ENCODE assay signal across 20 cellular contexts in genomic region chr12:114984641-114985041, GRCh38.
"Had no signal": no experiment of that assay in that cellular context is flagged by ENCODE, and none has a peak within 500 bp of the region (broad histone marks: within the 10 kb centered on the region; RNA-seq: fewer than 3 reads in every experiment).

No MANE protein-coding gene starts in this region.

- DNase-seq: cortex of kidney; dorsolateral prefrontal cortex; effector CD8-positive, alpha-beta T cell; foreskin keratinocyte; left colon; mammary epithelial cell; occipital lobe; pancreas; small intestine; stimulated activated CD4-positive, alpha-beta T cell treated with anti-CD3 and anti-CD28 coated beads, Interleukin-4, amount 100 ng/mL, for 1 hour; stimulated activated CD8-positive, alpha-beta memory T cell treated with anti-CD3 and anti-CD28 coated beads, Interleukin-4, amount 100 ng/mL, for 48 hours; stimulated activated naive CD8-positive, alpha-beta T cell treated with anti-CD3 and anti-CD28 coated beads, Interleukin-15, Interleukin-2, amounts not matched to agents 100 U/mL and 50 U/mL, for 24 hours; thyroid gland had no signal

- H3K4me3 Mint-ChIP-seq: natural killer cell treated with Interleukin-12 subunit alpha and Interleukin-12 subunit beta and Interleukin-15 and Interleukin-18, amount 100 ng/mL, for 72 hours; stimulated activated effector memory CD8-positive, alpha-beta T cell treated with anti-CD3 and anti-CD28 coated beads, Interleukin-12 subunit alpha, Interleukin-12 subunit beta, amount 100 ng/mL, for 72 hours; type B pancreatic cell had no signal

- H3K36me3 ChIP-seq: pancreas, suprapubic skin, thyroid gland had no signal

- H3K9me3 ChIP-seq: pancreas, suprapubic skin, thyroid gland had no signal

- H3K4me3 ChIP-seq: dorsolateral prefrontal cortex, pancreas, suprapubic skin, thyroid gland had no signal

- H3K4me1 Mint-ChIP-seq: stimulated activated effector memory CD8-positive, alpha-beta T cell treated with anti-CD3 and anti-CD28 coated beads, Interleukin-12 subunit alpha, Interleukin-12 subunit beta, amount 100 ng/mL, for 72 hours had no signal

- H3K27ac ChIP-seq: dorsolateral prefrontal cortex, foreskin keratinocyte, pancreas, suprapubic skin, thyroid gland had no signal

- H3K27me3 ChIP-seq: foreskin keratinocyte, pancreas, suprapubic skin, thyroid gland had no signal

- H3K36me3 Mint-ChIP-seq: natural killer cell treated with Interleukin-12 subunit alpha and Interleukin-12 subunit beta and Interleukin-15 and Interleukin-18, amount 100 ng/mL, for 72 hours; stimulated activated effector memory CD8-positive, alpha-beta T cell treated with anti-CD3 and anti-CD28 coated beads, Interleukin-12 subunit alpha, Interleukin-12 subunit beta, amount 100 ng/mL, for 72 hours; type B pancreatic cell had no signal

- H3K27me3 Mint-ChIP-seq: natural killer cell treated with Interleukin-12 subunit alpha and Interleukin-12 subunit beta and Interleukin-15 and Interleukin-18, amount 100 ng/mL, for 72 hours had no signal

- H3K4me1 ChIP-seq: foreskin keratinocyte, pancreas, suprapubic skin, thyroid gland had no signal

- H3K27ac Mint-ChIP-seq: natural killer cell treated with Interleukin-12 subunit alpha and Interleukin-12 subunit beta and Interleukin-15 and Interleukin-18, amount 100 ng/mL, for 72 hours; progenitor cell of endocrine pancreas; stimulated activated effector memory CD8-positive, alpha-beta T cell treated with anti-CD3 and anti-CD28 coated beads, Interleukin-12 subunit alpha, Interleukin-12 subunit beta, amount 100 ng/mL, for 72 hours; type B pancreatic cell had no signal

- ATAC-seq: esophagus mucosa; foreskin keratinocyte; left colon; natural killer cell treated with Interleukin-12 subunit alpha and Interleukin-12 subunit beta and Interleukin-15 and Interleukin-18, amount 100 ng/mL, for 72 hours; pancreas; right cardiac atrium; stimulated activated effector memory CD8-positive, alpha-beta T cell treated with anti-CD3 and anti-CD28 coated beads, Interleukin-12 subunit alpha, Interleukin-12 subunit beta, amount 100 ng/mL, for 72 hours; stimulated activated naive CD8-positive, alpha-beta T cell treated with anti-CD3 and anti-CD28 coated beads, Interleukin-15, Interleukin-2, amounts not matched to agents 100 U/mL and 50 U/mL, for 24 hours had no signal
